Comparison of ENCODE assay signal across 21 cellular contexts in genomic region chr4:7715251-7716014, GRCh38.
"Had no signal": no experiment of that assay in that cellular context is flagged by ENCODE, and none has a peak within 500 bp of the region (broad histone marks: within the 10 kb centered on the region; RNA-seq: fewer than 3 reads in every experiment).

No MANE protein-coding gene starts in this region.

- H3K36me3 ChIP-seq: neutrophil, pancreas, right lobe of liver, suprapubic skin, transverse colon, upper lobe of right lung, uterus had no signal

- FAIRE-seq: colon, frontal cortex, keratinocyte, pancreas had no signal

- H3K4me1 ChIP-seq: pancreas, right lobe of liver, transverse colon had no signal

- DNase-seq: dorsolateral prefrontal cortex; effector CD4-positive, alpha-beta T cell; natural killer cell; pancreas; right lobe of liver; stimulated activated CD4-positive, alpha-beta T cell treated with anti-CD3 and anti-CD28 coated beads, Interleukin-12 subunit alpha, Interleukin-12 subunit beta, amount 100 ng/mL, for 4 hours; stimulated activated CD4-positive, alpha-beta T cell treated with anti-CD3 and anti-CD28 coated beads, Interleukin-1b, Interleukin-23, amount 100 ng/mL, for 48 hours; stimulated activated CD4-positive, alpha-beta T cell treated with anti-CD3 and anti-CD28 coated beads, Interleukin-4, amount 100 ng/mL, for 1 hour; stimulated activated CD8-positive, alpha-beta memory T cell treated with anti-CD3 and anti-CD28 coated beads, Interleukin-4, amount 100 ng/mL, for 48 hours; stimulated activated naive CD4-positive, alpha-beta T cell; stimulated activated naive CD8-positive, alpha-beta T cell treated with anti-CD3 and anti-CD28 coated beads, Interleukin-15, amount 100 ng/mL, for 72 hours; transverse colon; upper lobe of right lung; uterus had no signal

- H3K4me2 ChIP-seq: smooth muscle cell had no signal

- H3K4me3 ChIP-seq: dorsolateral prefrontal cortex, lung, pancreas, right lobe of liver, smooth muscle cell, suprapubic skin, transverse colon, upper lobe of right lung, uterus had no signal

- ATAC-seq: natural killer cell; pancreas; stimulated activated naive CD8-positive, alpha-beta T cell treated with anti-CD3 and anti-CD28 coated beads, Interleukin-15, amount 100 ng/mL, for 72 hours; upper lobe of right lung had no signal

- H3K27ac ChIP-seq: dorsolateral prefrontal cortex, neutrophil, pancreas, right lobe of liver, suprapubic skin, transverse colon, upper lobe of right lung, uterus had no signal

- H3K27me3 ChIP-seq: right lobe of liver, suprapubic skin, uterus had no signal

- H3K9me3 ChIP-seq: neutrophil, pancreas, right lobe of liver, suprapubic skin, transverse colon, upper lobe of right lung, uterus had no signal
